11 cellular contexts compared by ENCODE assay signal in the genomic region with DNA sequence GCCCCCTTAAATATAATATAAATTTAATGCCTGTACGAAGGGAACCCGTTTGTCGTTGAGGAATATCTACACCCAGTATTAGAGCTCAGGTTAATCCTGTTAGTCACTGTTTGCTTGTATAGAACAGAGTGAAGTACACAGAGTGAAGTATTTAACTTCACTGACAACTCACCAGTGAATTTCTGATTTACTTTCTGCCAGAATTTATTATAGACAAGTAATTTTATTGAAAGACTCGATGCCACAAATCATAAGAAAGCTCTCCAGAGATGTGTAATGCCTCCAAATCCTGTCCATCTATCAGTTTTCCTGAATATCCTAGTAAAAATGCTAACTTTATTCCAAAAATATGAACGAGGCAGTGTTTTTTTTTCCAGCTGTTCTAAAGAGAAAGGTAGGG. TPM values are rescaled to one million over a fixed set of nuclear protein-coding genes. Genes with fewer than 3 reads are reported as not detected.
DNase-seq lines count a peak whose midpoint lies in the region; ATAC-seq and FAIRE-seq lines count a peak whose summit lies in the region.
"Had no signal": no experiment of that assay in that cellular context is flagged by ENCODE, and none has a peak within 500 bp of the region (broad histone marks: within the 10 kb centered on the region; RNA-seq: fewer than 3 reads in every experiment).

No MANE protein-coding gene starts in this region.

- peak overlapping the region in 2 of 3 donors; percentile 79 to 98 for H3K9ac ChIP-seq in skeletal muscle tissue (ENCODE audit: low read depth in 1 of 3, low read length in 3 of 3)

- peak; percentile 18 for FAIRE-seq in GM19239 (lab: Jason Lieb, UNC)

- peaks cover 22 to 32% (median 30%) of the 10 kb centered on the region in 3 donors for H3K4me1 ChIP-seq in skeletal muscle tissue (ENCODE audit: control insufficient read depth in 3 of 3, insufficient read depth in 3 of 3, low read length in 3 of 3)

- no peaks in the 10 kb centered on the region for H3K36me3 ChIP-seq in skeletal muscle tissue (ENCODE audit: control insufficient read depth in 3 of 3, insufficient read depth in 3 of 3, low read length in 3 of 3)

- H3K27me3 ChIP-seq in skeletal muscle tissue (ENCODE audit: control insufficient read depth in 3 of 3, insufficient read depth in 3 of 3, low read length in 3 of 3), result no peaks in the 10 kb centered on the region

- H3K4me3 ChIP-seq in iPS-18c (ENCODE audit: insufficient read depth, low read depth, low read length) (peak overlapping the region; percentile 93; the same call in 1 of the 2 replicates), skeletal muscle tissue (ENCODE audit: low read length in 3 of 3) (peak overlapping the region; percentile 90 to 98 (median 92))

- H3K9me3 ChIP-seq in iPS-18c (ENCODE audit: control insufficient read depth, insufficient read depth, low read length) (no peaks in the 10 kb centered on the region), skeletal muscle tissue (ENCODE audit: control insufficient read depth in 3 of 3, low read length in 3 of 3) (no peaks in the 10 kb centered on the region)

- no peak for ATAC-seq in HG03139 (IDR thresholded peaks at IDR 0.05; ENCODE audit: unreplicated experiment)
- no peak for ATAC-seq in HG03342 (IDR thresholded peaks at IDR 0.05; ENCODE audit: unreplicated experiment)

- no peak for DNase-seq in GM19239 (ENCODE audit: insufficient read length, low spot score)
- no peak for DNase-seq in SW480 (ENCODE audit: low spot score)
- DNase-seq in NCI-H2081 (lab: John Stamatoyannopoulos, UW), result no peak
- DNase-seq: cortex of kidney; NCI-H345; stimulated activated naive CD4-positive, alpha-beta T cell treated with Interleukin-2 at 50 U/mL for 16 hours had no signal

- H3K27ac ChIP-seq in angular gyrus (ENCODE audit: low read depth, low read length) (peak overlapping the region; percentile 16), skeletal muscle tissue (ENCODE audit: low read depth, low read length) (no peak overlapping the region)

RNA-seq across cellular contexts. Expression of gene GAB1, which starts 1.6 kb away (rescaled TPM):
- total RNA-seq in skeletal muscle tissue, result 36.0 TPM
